In the genomic region with DNA sequence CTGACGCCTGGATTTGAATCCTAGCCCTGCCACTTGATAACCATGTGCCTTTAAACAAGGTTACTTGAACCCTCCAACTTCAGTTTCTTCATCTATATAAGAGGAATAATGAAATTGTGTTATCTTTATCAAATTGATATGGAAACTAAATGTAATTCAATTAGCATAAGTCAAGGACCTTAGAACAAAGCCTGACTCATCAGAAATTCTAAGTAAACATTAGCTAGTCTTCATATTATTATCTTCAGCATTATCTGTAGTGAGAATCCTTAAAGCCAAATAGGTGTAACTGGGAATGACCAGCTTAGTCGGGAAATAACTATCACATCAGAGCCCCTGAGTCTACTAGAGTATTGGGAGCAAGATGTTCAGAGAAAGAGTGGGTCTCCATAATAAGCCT, we compare ENCODE assay signal across 1 cellular context.
TF ChIP-seq lines count a peak whose summit lies in the region.

No MANE protein-coding gene starts in this region.

TF ChIP-seq in IMR-90, 13 proteins besides CTCF, POLR2A, EP300 and RAD21:
- TF ChIP-seq CHD1 (IDR thresholded peaks at IDR 0.05; ENCODE audit: low read depth, low read length) (no peak), MAFK (IDR thresholded peaks at IDR 0.05; ENCODE audit: low read depth, low read length) (peak; percentile 34)
